ENCODE assay signal across 6 cellular contexts in genomic region chr1:106226550-106226949, GRCh38.
"Had no signal": no experiment of that assay in that cellular context is flagged by ENCODE, and none has a peak within 500 bp of the region (broad histone marks: within the 10 kb centered on the region; RNA-seq: fewer than 3 reads in every experiment).

No MANE protein-coding gene starts in this region.

- H3K4me3 ChIP-seq: K562 had no signal

- DNase-seq: IMR-90, KBM-7, KG1 had no signal

- H3K27ac ChIP-seq: HL-60 had no signal

- ATAC-seq: HepG2, K562 had no signal
